In the genomic region with DNA sequence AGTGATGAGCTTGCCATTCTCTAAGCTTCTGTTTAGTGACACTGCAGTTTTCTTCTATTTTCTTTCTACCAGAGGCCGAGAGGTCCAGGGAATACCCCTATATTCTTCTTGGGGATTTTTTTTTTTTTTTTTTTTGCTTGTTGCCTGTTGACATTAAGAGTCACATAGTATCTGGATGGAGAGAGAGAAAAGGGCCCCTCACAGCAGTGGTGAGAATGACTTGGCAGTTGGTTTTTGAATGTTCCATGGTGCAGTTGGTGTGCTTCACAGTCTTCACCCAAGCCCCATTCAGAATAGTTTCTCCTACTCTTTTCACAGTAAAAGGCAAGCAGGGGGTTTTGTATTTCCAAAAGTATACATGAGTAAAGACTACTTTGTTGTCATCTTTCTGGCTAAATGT, we compare ENCODE assay signal across 26 cellular contexts.
A peak's percentile ranks its signal among the peaks of the same experiment; 100 is the strongest.
DNase-seq lines count a peak whose midpoint lies in the region; ATAC-seq and TF ChIP-seq lines count a peak whose summit lies in the region.
"Had no signal": no experiment of that assay in that cellular context is flagged by ENCODE, and none has a peak within 500 bp of the region (broad histone marks: within the 10 kb centered on the region; RNA-seq: fewer than 3 reads in every experiment).

No MANE protein-coding gene starts in this region.

- no peaks in the 10 kb centered on the region for H3K36me3 Mint-ChIP-seq in WTC11
- no peaks in the 10 kb centered on the region for H3K36me3 Mint-ChIP-seq in T-helper 17 cell (ENCODE audit: low read depth)
- H3K36me3 Mint-ChIP-seq: CD8-positive, alpha-beta memory T cell; memory B cell had no signal

- H3K4me2 ChIP-seq in Loucy (ENCODE audit: low read depth, low read length, poor library complexity, severe bottlenecking): no peak overlapping the region

- no peaks in the 10 kb centered on the region for H3K9me2 ChIP-seq in Loucy (replicated peaks; ENCODE audit: low read depth, low read length)

- 92% methylated on average over 1 of the region's 1 CpG for WGBS in right cardiac atrium

- H2AFZ ChIP-seq in Loucy (ENCODE audit: low read length): peak overlapping the region; percentile 47; the same call in 1 of the 2 replicates

- ATAC-seq in GM18511 (IDR thresholded peaks at IDR 0.05; ENCODE audit: unreplicated experiment) (peak; percentile 23), GM21390 (IDR thresholded peaks at IDR 0.05; ENCODE audit: unreplicated experiment) (peak; percentile 18), HG02884 (IDR thresholded peaks at IDR 0.05; ENCODE audit: unreplicated experiment) (peak; percentile 44), right cardiac atrium (no peak), WTC11 (no peak), T-helper 17 cell (no peak)
- ATAC-seq: foreskin keratinocyte, left colon had no signal

- H3K27me3 ChIP-seq in Loucy (ENCODE audit: insufficient read depth, low read length, poor library complexity, severe bottlenecking) (no peaks in the 10 kb centered on the region), right cardiac atrium (ENCODE audit: control insufficient read depth, insufficient read depth) (no peaks in the 10 kb centered on the region)
- H3K27me3 ChIP-seq: foreskin keratinocyte had no signal

- intact Hi-C loops in right cardiac atrium (cut with DNase I): no loop called here

- no peaks in the 10 kb centered on the region for H3K36me3 ChIP-seq in Loucy (ENCODE audit: insufficient read depth, low read length)

- H3K9me3 ChIP-seq in Loucy (ENCODE audit: insufficient read depth, low read depth, low read length) (0 out of 2 replicates have a peak, but pooled peaks cover 3% of the 10 kb centered on the region), right cardiac atrium (ENCODE audit: control insufficient read depth, low read length) (no peaks in the 10 kb centered on the region), T-helper 17 cell (ENCODE audit: control insufficient read depth, low read length, poor library complexity, severe bottlenecking) (no peaks in the 10 kb centered on the region)

- H3K4me3 ChIP-seq in Loucy (ENCODE audit: low read length, poor library complexity, severe bottlenecking) (no peak overlapping the region), right cardiac atrium (ENCODE audit: low read length) (no peak overlapping the region)
- H3K4me3 ChIP-seq: SK-N-MC had no signal

- no peaks in the 10 kb centered on the region for H3K27me3 Mint-ChIP-seq in WTC11 (ENCODE audit: low read depth)
- no peaks in the 10 kb centered on the region for H3K27me3 Mint-ChIP-seq in T-helper 17 cell
- H3K27me3 Mint-ChIP-seq: CD8-positive, alpha-beta memory T cell; memory B cell had no signal

- H4K20me1 ChIP-seq in Loucy (ENCODE audit: insufficient read depth, low read length, poor library complexity, severe bottlenecking): no peaks in the 10 kb centered on the region

- no peaks in the 10 kb centered on the region for H3F3A ChIP-seq in Loucy (ENCODE audit: low read depth)

- H3K4me1 Mint-ChIP-seq in WTC11 (no peaks in the 10 kb centered on the region), T-helper 17 cell (no peaks in the 10 kb centered on the region)
- H3K4me1 Mint-ChIP-seq: CD8-positive, alpha-beta memory T cell; memory B cell had no signal

- no peaks in the 10 kb centered on the region for H3K9me3 Mint-ChIP-seq in WTC11
- H3K9me3 Mint-ChIP-seq: activated naive CD4-positive, alpha-beta T cell treated with anti-CD3 and anti-CD28 coated beads for 36 hours; CD8-positive, alpha-beta memory T cell; memory B cell had no signal

- H3K9ac ChIP-seq in Loucy (ENCODE audit: low read depth, low read length, poor library complexity, severe bottlenecking): no peak overlapping the region

- H3K27ac ChIP-seq in right cardiac atrium (ENCODE audit: low read length): no peak overlapping the region
- H3K27ac ChIP-seq: foreskin keratinocyte, HL-60, RWPE1, SK-N-MC, VCaP had no signal

- H3K4me3 Mint-ChIP-seq in WTC11 (no peak overlapping the region), T-helper 17 cell (no peak overlapping the region)
- H3K4me3 Mint-ChIP-seq: activated naive CD4-positive, alpha-beta T cell treated with anti-CD3 and anti-CD28 coated beads for 36 hours; CD8-positive, alpha-beta memory T cell; memory B cell had no signal

- DNase-seq in right cardiac atrium (no peak), NCI-H2171 (lab: John Stamatoyannopoulos, UW) (no peak), WTC11 (ENCODE audit: low spot score) (no peak), T-helper 17 cell (no peak)
- DNase-seq: activated naive CD4-positive, alpha-beta T cell treated with anti-CD3 and anti-CD28 coated beads for 36 hours; AML-193; amniotic stem cell; CD8-positive, alpha-beta memory T cell; DMS53; effector memory CD4-positive, alpha-beta T cell; foreskin keratinocyte; GDM1; H7; left colon; NCI-H2081; NCI-H774; trophoblast cell had no signal

- H3K27ac Mint-ChIP-seq in WTC11: no peak overlapping the region
- no peak overlapping the region for H3K27ac Mint-ChIP-seq in T-helper 17 cell
- H3K27ac Mint-ChIP-seq: activated naive CD4-positive, alpha-beta T cell treated with anti-CD3 and anti-CD28 coated beads for 36 hours; CD8-positive, alpha-beta memory T cell; memory B cell had no signal

- TF ChIP-seq CTCF in Loucy (conservative IDR thresholded peaks at IDR 0.05; ENCODE audit: low read length) (no peak), WTC11 (IDR thresholded peaks at IDR 0.05) (no peak)

- CTCF ChIA-PET in WTC11 (lab: Charles Lee): no interaction called here

- peaks cover 14% of the 10 kb centered on the region for H3K4me1 ChIP-seq in Loucy (ENCODE audit: insufficient read depth, low read length, poor library complexity, severe bottlenecking)
- H3K4me1 ChIP-seq in right cardiac atrium (ENCODE audit: control insufficient read depth, insufficient read depth, low read length): no peaks in the 10 kb centered on the region
- H3K4me1 ChIP-seq: foreskin keratinocyte had no signal

- POLR2A ChIA-PET in WTC11 (lab: Charles Lee): no interaction called here

- H3K79me2 ChIP-seq in Loucy (ENCODE audit: insufficient read depth, low read length): no peaks in the 10 kb centered on the region

TF ChIP-seq in WTC11, 78 proteins besides CTCF, POLR2A, EP300 and RAD21 (continues in another document):
- TF ChIP-seq, protein P1, sequence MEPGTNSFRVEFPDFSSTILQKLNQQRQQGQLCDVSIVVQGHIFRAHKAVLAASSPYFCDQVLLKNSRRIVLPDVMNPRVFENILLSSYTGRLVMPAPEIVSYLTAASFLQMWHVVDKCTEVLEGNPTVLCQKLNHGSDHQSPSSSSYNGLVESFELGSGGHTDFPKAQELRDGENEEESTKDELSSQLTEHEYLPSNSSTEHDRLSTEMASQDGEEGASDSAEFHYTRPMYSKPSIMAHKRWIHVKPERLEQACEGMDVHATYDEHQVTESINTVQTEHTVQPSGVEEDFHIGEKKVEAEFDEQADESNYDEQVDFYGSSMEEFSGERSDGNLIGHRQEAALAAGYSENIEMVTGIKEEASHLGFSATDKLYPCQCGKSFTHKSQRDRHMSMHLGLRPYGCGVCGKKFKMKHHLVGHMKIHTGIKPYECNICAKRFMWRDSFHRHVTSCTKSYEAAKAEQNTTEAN (CRISPR knock-in tag; IDR thresholded peaks at IDR 0.05): no peak
- no peak for TF ChIP-seq ESRRA (CRISPR knock-in tag; IDR thresholded peaks at IDR 0.05; ENCODE audit: borderline replicate concordance)
- TF ChIP-seq MXD4 (CRISPR knock-in tag; IDR thresholded peaks at IDR 0.05; ENCODE audit: borderline replicate concordance): no peak
- no peak for TF ChIP-seq TEAD4 (CRISPR knock-in tag; IDR thresholded peaks at IDR 0.05)
- no peak for TF ChIP-seq ZNF121 (CRISPR knock-in tag; IDR thresholded peaks at IDR 0.05)
- TF ChIP-seq, protein P2, sequence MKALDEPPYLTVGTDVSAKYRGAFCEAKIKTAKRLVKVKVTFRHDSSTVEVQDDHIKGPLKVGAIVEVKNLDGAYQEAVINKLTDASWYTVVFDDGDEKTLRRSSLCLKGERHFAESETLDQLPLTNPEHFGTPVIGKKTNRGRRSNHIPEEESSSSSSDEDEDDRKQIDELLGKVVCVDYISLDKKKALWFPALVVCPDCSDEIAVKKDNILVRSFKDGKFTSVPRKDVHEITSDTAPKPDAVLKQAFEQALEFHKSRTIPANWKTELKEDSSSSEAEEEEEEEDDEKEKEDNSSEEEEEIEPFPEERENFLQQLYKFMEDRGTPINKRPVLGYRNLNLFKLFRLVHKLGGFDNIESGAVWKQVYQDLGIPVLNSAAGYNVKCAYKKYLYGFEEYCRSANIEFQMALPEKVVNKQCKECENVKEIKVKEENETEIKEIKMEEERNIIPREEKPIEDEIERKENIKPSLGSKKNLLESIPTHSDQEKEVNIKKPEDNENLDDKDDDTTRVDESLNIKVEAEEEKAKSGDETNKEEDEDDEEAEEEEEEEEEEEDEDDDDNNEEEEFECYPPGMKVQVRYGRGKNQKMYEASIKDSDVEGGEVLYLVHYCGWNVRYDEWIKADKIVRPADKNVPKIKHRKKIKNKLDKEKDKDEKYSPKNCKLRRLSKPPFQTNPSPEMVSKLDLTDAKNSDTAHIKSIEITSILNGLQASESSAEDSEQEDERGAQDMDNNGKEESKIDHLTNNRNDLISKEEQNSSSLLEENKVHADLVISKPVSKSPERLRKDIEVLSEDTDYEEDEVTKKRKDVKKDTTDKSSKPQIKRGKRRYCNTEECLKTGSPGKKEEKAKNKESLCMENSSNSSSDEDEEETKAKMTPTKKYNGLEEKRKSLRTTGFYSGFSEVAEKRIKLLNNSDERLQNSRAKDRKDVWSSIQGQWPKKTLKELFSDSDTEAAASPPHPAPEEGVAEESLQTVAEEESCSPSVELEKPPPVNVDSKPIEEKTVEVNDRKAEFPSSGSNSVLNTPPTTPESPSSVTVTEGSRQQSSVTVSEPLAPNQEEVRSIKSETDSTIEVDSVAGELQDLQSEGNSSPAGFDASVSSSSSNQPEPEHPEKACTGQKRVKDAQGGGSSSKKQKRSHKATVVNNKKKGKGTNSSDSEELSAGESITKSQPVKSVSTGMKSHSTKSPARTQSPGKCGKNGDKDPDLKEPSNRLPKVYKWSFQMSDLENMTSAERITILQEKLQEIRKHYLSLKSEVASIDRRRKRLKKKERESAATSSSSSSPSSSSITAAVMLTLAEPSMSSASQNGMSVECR (CRISPR knock-in tag; IDR thresholded peaks at IDR 0.05; ENCODE audit: borderline replicate concordance): no peak
- TF ChIP-seq, protein P3, sequence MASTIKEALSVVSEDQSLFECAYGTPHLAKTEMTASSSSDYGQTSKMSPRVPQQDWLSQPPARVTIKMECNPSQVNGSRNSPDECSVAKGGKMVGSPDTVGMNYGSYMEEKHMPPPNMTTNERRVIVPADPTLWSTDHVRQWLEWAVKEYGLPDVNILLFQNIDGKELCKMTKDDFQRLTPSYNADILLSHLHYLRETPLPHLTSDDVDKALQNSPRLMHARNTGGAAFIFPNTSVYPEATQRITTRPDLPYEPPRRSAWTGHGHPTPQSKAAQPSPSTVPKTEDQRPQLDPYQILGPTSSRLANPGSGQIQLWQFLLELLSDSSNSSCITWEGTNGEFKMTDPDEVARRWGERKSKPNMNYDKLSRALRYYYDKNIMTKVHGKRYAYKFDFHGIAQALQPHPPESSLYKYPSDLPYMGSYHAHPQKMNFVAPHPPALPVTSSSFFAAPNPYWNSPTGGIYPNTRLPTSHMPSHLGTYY (CRISPR knock-in tag; IDR thresholded peaks at IDR 0.05): no peak

Comparison
In these comparisons a context has a peak if more than half of its experiments do, and no peak if none do; other contexts are left out.
1. ATAC-seq: peak in GM18511 (single experiment), GM21390 (single experiment) and HG02884 (single experiment); none in right cardiac atrium (0 of 2), WTC11 (single experiment) and T-helper 17 cell (single experiment).